11 cellular contexts compared by ENCODE assay signal in the genomic region with DNA sequence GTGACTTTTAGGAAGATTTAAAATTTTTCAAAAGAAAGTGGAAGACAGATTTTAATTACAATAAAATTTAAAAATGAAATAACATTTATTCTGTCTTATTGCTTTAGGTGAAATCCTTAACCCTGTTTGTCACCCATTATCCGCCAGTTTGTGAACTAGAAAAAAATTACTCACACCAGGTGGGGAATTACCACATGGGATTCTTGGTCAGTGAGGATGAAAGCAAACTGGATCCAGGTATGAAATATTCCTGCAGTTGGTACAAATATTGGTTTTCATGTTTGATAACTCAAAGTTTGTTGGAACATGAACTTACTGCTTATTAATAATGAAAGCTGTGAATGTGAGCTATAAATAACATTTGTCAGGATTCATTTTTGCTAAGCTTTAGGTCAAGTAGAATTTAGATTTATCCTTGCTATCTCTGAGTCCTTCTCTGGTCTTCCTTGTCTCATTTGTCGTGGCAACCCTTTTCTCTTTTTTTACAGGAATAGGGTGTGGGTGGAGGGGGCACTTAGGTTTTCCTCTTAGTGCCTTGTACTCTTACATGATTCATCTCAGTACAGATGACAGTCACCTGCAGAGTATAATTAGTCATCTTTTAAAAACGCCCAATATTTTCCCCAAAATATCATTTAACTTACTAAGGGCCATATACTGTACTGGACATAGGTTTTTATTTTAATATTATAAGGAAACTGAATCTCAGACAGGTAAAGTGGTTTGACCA.
DNase-seq lines count a peak whose midpoint lies in the region; ATAC-seq lines count a peak whose summit lies in the region.
"Had no signal": no experiment of that assay in that cellular context is flagged by ENCODE, and none has a peak within 500 bp of the region (broad histone marks: within the 10 kb centered on the region; RNA-seq: fewer than 3 reads in every experiment).

No MANE protein-coding gene starts in this region.

- CTCF ChIA-PET in activated CD4-positive, alpha-beta T cell treated with anti-CD3 and anti-CD28 coated beads for 36 hours (lab: Charles Lee): no interaction called here

- intact Hi-C loops in activated CD4-positive, alpha-beta T cell treated with anti-CD3 and anti-CD28 coated beads for 36 hours (cut with DNase I, micrococcal nuclease): loop anchor here (2.0 to 10.0 kb wide), 5 partner anchors 76 to 420 kb away; a partner anchor contains a TSS

- peaks cover 42% of the 10 kb centered on the region for H3K36me3 Mint-ChIP-seq in activated CD4-positive, alpha-beta T cell treated with anti-CD3 and anti-CD28 coated beads for 36 hours (ENCODE audit: low read depth)
- H3K36me3 Mint-ChIP-seq in activated naive CD8-positive, alpha-beta T cell treated with anti-CD3 and anti-CD28 coated beads, Interleukin-2, amount 50 U/mL, for 24 hours (ENCODE audit: low read depth): peaks cover 55% of the 10 kb centered on the region

- no peak overlapping the region for H3K4me3 Mint-ChIP-seq in activated CD4-positive, alpha-beta T cell treated with anti-CD3 and anti-CD28 coated beads for 36 hours
- H3K4me3 Mint-ChIP-seq in activated naive CD8-positive, alpha-beta T cell treated with anti-CD3 and anti-CD28 coated beads, Interleukin-2, amount 50 U/mL, for 24 hours: peak overlapping the region; percentile 53

- POLR2A ChIA-PET in activated CD4-positive, alpha-beta T cell treated with anti-CD3 and anti-CD28 coated beads for 36 hours (lab: Charles Lee): no interaction called here

- H3K9me3 Mint-ChIP-seq in activated CD4-positive, alpha-beta T cell treated with anti-CD3 and anti-CD28 coated beads for 36 hours (ENCODE audit: low read depth): no peaks in the 10 kb centered on the region
- H3K9me3 Mint-ChIP-seq in activated naive CD8-positive, alpha-beta T cell treated with anti-CD3 and anti-CD28 coated beads, Interleukin-2, amount 50 U/mL, for 24 hours: peaks cover 4% of the 10 kb centered on the region

- no peaks in the 10 kb centered on the region for H3K27me3 Mint-ChIP-seq in activated CD4-positive, alpha-beta T cell treated with anti-CD3 and anti-CD28 coated beads for 36 hours
- H3K27me3 Mint-ChIP-seq in activated naive CD8-positive, alpha-beta T cell treated with anti-CD3 and anti-CD28 coated beads, Interleukin-2, amount 50 U/mL, for 24 hours: no peaks in the 10 kb centered on the region

- peak; percentile 78 for ATAC-seq in activated CD4-positive, alpha-beta T cell treated with anti-CD3 and anti-CD28 coated beads for 36 hours
- peak; percentile 65 for ATAC-seq in GM19351 (IDR thresholded peaks at IDR 0.05; ENCODE audit: unreplicated experiment)
- ATAC-seq in HG03039 (IDR thresholded peaks at IDR 0.05; ENCODE audit: unreplicated experiment): peak; percentile 69
- peak; percentile 93 for ATAC-seq in activated naive CD8-positive, alpha-beta T cell treated with anti-CD3 and anti-CD28 coated beads, Interleukin-2, amount 50 U/mL, for 24 hours

- peak overlapping the region; percentile 21 for H3K27ac Mint-ChIP-seq in activated CD4-positive, alpha-beta T cell treated with anti-CD3 and anti-CD28 coated beads for 36 hours
- H3K27ac Mint-ChIP-seq in activated naive CD8-positive, alpha-beta T cell treated with anti-CD3 and anti-CD28 coated beads, Interleukin-2, amount 50 U/mL, for 24 hours: peak overlapping the region; percentile 84

- H3K4me1 Mint-ChIP-seq in activated CD4-positive, alpha-beta T cell treated with anti-CD3 and anti-CD28 coated beads for 36 hours: peaks cover 53% of the 10 kb centered on the region
- H3K4me1 Mint-ChIP-seq in activated naive CD8-positive, alpha-beta T cell treated with anti-CD3 and anti-CD28 coated beads, Interleukin-2, amount 50 U/mL, for 24 hours: peaks cover 57% of the 10 kb centered on the region

- DNase-seq in activated CD4-positive, alpha-beta T cell treated with anti-CD3 and anti-CD28 coated beads for 36 hours: peak; percentile 39
- DNase-seq in activated CD4-positive, alpha-beta T cell treated with anti-CD3 and anti-CD28 coated beads for 4 hours: no peak
- DNase-seq in activated naive CD8-positive, alpha-beta T cell treated with anti-CD3 and anti-CD28 coated beads, Interleukin-2, amount 50 U/mL, for 24 hours: no peak
- DNase-seq in C1 segment of cervical spinal cord (lab: John Stamatoyannopoulos, UW): no peak
- DNase-seq in Kasumi-1 (lab: John Stamatoyannopoulos, UW): no peak
- DNase-seq in cerebellar cortex (ENCODE audit: low spot score): no peak
- DNase-seq: 8988T, midbrain, NCI-H524 treated with DMSO at 0.1 percent for 48 hours had no signal
